1 cellular context compared by ENCODE assay signal in genomic region chr15:38079236-38079635, GRCh38.
TF ChIP-seq lines count a peak whose summit lies in the region.

No MANE protein-coding gene starts in this region.

TF ChIP-seq in GM12878, 131 proteins besides CTCF, POLR2A, EP300 and RAD21:
- TF ChIP-seq, protein P1, sequence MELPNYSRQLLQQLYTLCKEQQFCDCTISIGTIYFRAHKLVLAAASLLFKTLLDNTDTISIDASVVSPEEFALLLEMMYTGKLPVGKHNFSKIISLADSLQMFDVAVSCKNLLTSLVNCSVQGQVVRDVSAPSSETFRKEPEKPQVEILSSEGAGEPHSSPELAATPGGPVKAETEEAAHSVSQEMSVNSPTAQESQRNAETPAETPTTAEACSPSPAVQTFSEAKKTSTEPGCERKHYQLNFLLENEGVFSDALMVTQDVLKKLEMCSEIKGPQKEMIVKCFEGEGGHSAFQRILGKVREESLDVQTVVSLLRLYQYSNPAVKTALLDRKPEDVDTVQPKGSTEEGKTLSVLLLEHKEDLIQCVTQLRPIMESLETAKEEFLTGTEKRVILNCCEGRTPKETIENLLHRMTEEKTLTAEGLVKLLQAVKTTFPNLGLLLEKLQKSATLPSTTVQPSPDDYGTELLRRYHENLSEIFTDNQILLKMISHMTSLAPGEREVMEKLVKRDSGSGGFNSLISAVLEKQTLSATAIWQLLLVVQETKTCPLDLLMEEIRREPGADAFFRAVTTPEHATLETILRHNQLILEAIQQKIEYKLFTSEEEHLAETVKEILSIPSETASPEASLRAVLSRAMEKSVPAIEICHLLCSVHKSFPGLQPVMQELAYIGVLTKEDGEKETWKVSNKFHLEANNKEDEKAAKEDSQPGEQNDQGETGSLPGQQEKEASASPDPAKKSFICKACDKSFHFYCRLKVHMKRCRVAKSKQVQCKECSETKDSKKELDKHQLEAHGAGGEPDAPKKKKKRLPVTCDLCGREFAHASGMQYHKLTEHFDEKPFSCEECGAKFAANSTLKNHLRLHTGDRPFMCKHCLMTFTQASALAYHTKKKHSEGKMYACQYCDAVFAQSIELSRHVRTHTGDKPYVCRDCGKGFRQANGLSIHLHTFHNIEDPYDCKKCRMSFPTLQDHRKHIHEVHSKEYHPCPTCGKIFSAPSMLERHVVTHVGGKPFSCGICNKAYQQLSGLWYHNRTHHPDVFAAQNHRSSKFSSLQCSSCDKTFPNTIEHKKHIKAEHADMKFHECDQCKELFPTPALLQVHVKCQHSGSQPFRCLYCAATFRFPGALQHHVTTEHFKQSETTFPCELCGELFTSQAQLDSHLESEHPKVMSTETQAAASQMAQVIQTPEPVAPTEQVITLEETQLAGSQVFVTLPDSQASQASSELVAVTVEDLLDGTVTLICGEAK (IDR thresholded peaks at IDR 0.05; ENCODE audit: borderline replicate concordance) = peak; percentile 79; the same call in 1 of the 2 replicates
- TF ChIP-seq CBX5 (IDR thresholded peaks at IDR 0.05; ENCODE audit: low read depth) = no peak
